1 cellular context compared by ENCODE assay signal in the genomic region with DNA sequence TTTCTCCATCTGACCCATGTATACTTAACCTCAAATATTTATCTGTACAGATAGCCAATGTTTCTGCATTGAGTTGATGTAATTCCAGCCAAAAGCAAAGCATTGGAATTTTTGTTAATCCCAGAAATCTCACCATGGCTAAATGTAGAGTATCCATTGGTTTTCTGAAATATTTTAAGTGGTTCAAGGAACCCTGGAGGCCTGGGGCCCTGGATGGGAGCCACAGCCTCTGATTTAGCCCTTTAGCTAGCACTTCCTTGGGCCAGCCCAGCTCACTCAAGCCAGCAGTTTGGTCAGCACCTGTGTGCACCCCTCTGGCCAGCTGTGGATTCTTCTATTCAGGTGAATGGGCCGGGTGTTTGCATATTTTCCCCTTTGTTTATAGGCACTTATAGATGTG.
TF ChIP-seq lines count a peak whose summit lies in the region.

No MANE protein-coding gene starts in this region.

TF ChIP-seq in WTC11, 78 proteins besides CTCF, POLR2A, EP300 and RAD21 (continued from another document):
- TF ChIP-seq, protein P1, sequence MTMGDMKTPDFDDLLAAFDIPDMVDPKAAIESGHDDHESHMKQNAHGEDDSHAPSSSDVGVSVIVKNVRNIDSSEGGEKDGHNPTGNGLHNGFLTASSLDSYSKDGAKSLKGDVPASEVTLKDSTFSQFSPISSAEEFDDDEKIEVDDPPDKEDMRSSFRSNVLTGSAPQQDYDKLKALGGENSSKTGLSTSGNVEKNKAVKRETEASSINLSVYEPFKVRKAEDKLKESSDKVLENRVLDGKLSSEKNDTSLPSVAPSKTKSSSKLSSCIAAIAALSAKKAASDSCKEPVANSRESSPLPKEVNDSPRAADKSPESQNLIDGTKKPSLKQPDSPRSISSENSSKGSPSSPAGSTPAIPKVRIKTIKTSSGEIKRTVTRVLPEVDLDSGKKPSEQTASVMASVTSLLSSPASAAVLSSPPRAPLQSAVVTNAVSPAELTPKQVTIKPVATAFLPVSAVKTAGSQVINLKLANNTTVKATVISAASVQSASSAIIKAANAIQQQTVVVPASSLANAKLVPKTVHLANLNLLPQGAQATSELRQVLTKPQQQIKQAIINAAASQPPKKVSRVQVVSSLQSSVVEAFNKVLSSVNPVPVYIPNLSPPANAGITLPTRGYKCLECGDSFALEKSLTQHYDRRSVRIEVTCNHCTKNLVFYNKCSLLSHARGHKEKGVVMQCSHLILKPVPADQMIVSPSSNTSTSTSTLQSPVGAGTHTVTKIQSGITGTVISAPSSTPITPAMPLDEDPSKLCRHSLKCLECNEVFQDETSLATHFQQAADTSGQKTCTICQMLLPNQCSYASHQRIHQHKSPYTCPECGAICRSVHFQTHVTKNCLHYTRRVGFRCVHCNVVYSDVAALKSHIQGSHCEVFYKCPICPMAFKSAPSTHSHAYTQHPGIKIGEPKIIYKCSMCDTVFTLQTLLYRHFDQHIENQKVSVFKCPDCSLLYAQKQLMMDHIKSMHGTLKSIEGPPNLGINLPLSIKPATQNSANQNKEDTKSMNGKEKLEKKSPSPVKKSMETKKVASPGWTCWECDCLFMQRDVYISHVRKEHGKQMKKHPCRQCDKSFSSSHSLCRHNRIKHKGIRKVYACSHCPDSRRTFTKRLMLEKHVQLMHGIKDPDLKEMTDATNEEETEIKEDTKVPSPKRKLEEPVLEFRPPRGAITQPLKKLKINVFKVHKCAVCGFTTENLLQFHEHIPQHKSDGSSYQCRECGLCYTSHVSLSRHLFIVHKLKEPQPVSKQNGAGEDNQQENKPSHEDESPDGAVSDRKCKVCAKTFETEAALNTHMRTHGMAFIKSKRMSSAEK (CRISPR knock-in tag; IDR thresholded peaks at IDR 0.05; ENCODE audit: borderline replicate concordance), result no peak
- TF ChIP-seq ZNF317 (CRISPR knock-in tag; IDR thresholded peaks at IDR 0.05; ENCODE audit: borderline replicate concordance, low read depth) (no peak), ZNF416 (CRISPR knock-in tag; IDR thresholded peaks at IDR 0.05) (no peak), NR2C2 (CRISPR knock-in tag; IDR thresholded peaks at IDR 0.05) (no peak)
- TF ChIP-seq, protein P2, sequence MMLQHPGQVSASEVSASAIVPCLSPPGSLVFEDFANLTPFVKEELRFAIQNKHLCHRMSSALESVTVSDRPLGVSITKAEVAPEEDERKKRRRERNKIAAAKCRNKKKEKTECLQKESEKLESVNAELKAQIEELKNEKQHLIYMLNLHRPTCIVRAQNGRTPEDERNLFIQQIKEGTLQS (CRISPR knock-in tag; conservative IDR thresholded peaks at IDR 0.05), result no peak
